ENCODE assay signal across 13 cellular contexts in genomic region chr3:48401434-48401901, GRCh38. TPM values are rescaled to one million over a fixed set of nuclear protein-coding genes. Genes with fewer than 3 reads are reported as not detected.
A peak's percentile ranks its signal among the peaks of the same experiment; 100 is the strongest.
DNase-seq lines count a peak whose midpoint lies in the region; ATAC-seq, FAIRE-seq and TF ChIP-seq lines count a peak whose summit lies in the region.
"Not testable (repeated sequence)": the region's sequence is repeated elsewhere in the genome, so short reads cannot be mapped to it uniquely, and the experiment has no call there.
"Had no signal": no experiment of that assay in that cellular context is flagged by ENCODE, and none has a peak within 500 bp of the region (broad histone marks: within the 10 kb centered on the region; RNA-seq: fewer than 3 reads in every experiment).

No MANE protein-coding gene starts in this region.

- H3K4me1 ChIP-seq in left ventricle myocardium inferior = peaks cover 13% of the 10 kb centered on the region
- H3K4me1 ChIP-seq in mucosa of rectum (ENCODE audit: control insufficient read depth in 2 of 2, insufficient read depth in 2 of 2, low read length in 2 of 2); gastrocnemius medialis: not testable (repeated sequence)
- peaks cover 6 to 20% of the 10 kb centered on the region in 2 donors for H3K4me1 ChIP-seq in thyroid gland

- not testable (repeated sequence) for ATAC-seq in gastrocnemius medialis

- not testable (repeated sequence) for H3K9me3 ChIP-seq in left ventricle myocardium inferior (replicated peaks); mucosa of rectum (ENCODE audit: control insufficient read depth in 2 of 2, low read length in 2 of 2); gastrocnemius medialis; thyroid gland

- H3K4me3 ChIP-seq in coronary artery; left ventricle myocardium inferior; mucosa of rectum (ENCODE audit: low read length in 2 of 2); gastrocnemius medialis; thyroid gland (replicated peaks in 1 of 3): not testable (repeated sequence)

- H3K27ac ChIP-seq in coronary artery (peak overlapping the region; percentile 89 to 94), left ventricle myocardium inferior (replicated peaks) (peak overlapping the region; percentile 61), mucosa of rectum (ENCODE audit: low read depth in 2 of 2, low read length in 2 of 2) (peak overlapping the region; percentile 35 to 40), gastrocnemius medialis (peak overlapping the region; percentile 1 to 44 (median 29)), thyroid gland (peak overlapping the region; percentile 82 to 89 (median 83))

- not testable (repeated sequence) for H3K27me3 Mint-ChIP-seq in activated CD4-positive, alpha-beta T cell treated with anti-CD3 and anti-CD28 coated beads, Interleukin-2, amount 10 ng/mL, durations not matched to agents 7 days and 5 days

- in situ Hi-C loops in gastrocnemius medialis (cut with MboI; ENCODE audit: low sequenced_read_pairs in 4 of 4) = loop anchor here in 2 of 4 donors (5.0 kb wide), 1 partner anchor 36 kb away; no protein-coding TSS in a partner anchor

- CTCF ChIA-PET in activated CD4-positive, alpha-beta T cell treated with anti-CD3 and anti-CD28 coated beads, Interleukin-2, amount 10 ng/mL, durations not matched to agents 7 days and 5 days (lab: Charles Lee) = interaction anchor here (0.6 to 2.3 kb wide), 41 partner anchors 10 to 1454 kb away, joined by 3 to 33 read pairs (median 4); partner anchors contain the start of genes CCDC51, NCKIPSD, PFKFB4 and PLXNB1

- H3K36me3 Mint-ChIP-seq in activated CD4-positive, alpha-beta T cell treated with anti-CD3 and anti-CD28 coated beads, Interleukin-2, amount 10 ng/mL, durations not matched to agents 7 days and 5 days (ENCODE audit: low read depth) = not testable (repeated sequence)

- TF ChIP-seq POLR2A in H54 (IDR thresholded peaks at IDR 0.05; ENCODE audit: low read depth, low read length); gastrocnemius medialis (IDR thresholded peaks at IDR 0.05); thyroid gland (IDR thresholded peaks at IDR 0.05): not testable (repeated sequence)

- not testable (repeated sequence) for H3K9ac ChIP-seq in mucosa of rectum (ENCODE audit: low read depth in 1 of 2, low read length in 2 of 2)

- intact Hi-C loops in left ventricle myocardium inferior (cut with micrococcal nuclease) = loop anchor here (5.0 kb wide), 1 partner anchor 36 kb away; no protein-coding TSS in a partner anchor
- intact Hi-C loops in gastrocnemius medialis (cut with DNase I; ENCODE audit: low total_unique reads) = loop anchor here (1.0 to 5.0 kb wide), 2 partner anchors 35 to 146 kb away; no protein-coding TSS in a partner anchor
- intact Hi-C loops in thyroid gland (cut with DNase I) = loop anchor here (2.0 to 5.0 kb wide), 2 partner anchors 35 to 146 kb away; no protein-coding TSS in a partner anchor

- POLR2A ChIA-PET in activated CD4-positive, alpha-beta T cell treated with anti-CD3 and anti-CD28 coated beads, Interleukin-2, amount 10 ng/mL, durations not matched to agents 7 days and 5 days (lab: Charles Lee) = not testable (repeated sequence)

- not testable (repeated sequence) for H3K4me3 Mint-ChIP-seq in activated CD4-positive, alpha-beta T cell treated with anti-CD3 and anti-CD28 coated beads, Interleukin-2, amount 10 ng/mL, durations not matched to agents 7 days and 5 days

- H3K36me3 ChIP-seq in left ventricle myocardium inferior (peaks cover 29% of the 10 kb centered on the region), mucosa of rectum (ENCODE audit: control insufficient read depth in 2 of 2, insufficient read depth in 2 of 2, low read length in 2 of 2) (peaks cover 10 to 25% of the 10 kb centered on the region in 2 donors), thyroid gland (peaks cover 5 to 17% of the 10 kb centered on the region in 2 donors)
- H3K36me3 ChIP-seq in gastrocnemius medialis = not testable (repeated sequence)

- not testable (repeated sequence) for H3K27me3 ChIP-seq in left ventricle myocardium inferior (ENCODE audit: low read depth); mucosa of rectum (ENCODE audit: control insufficient read depth in 2 of 2, insufficient read depth in 2 of 2, low read length in 2 of 2); gastrocnemius medialis; thyroid gland

- H3K9me3 Mint-ChIP-seq in activated CD4-positive, alpha-beta T cell treated with anti-CD3 and anti-CD28 coated beads, Interleukin-2, amount 10 ng/mL, durations not matched to agents 7 days and 5 days = not testable (repeated sequence)

- DNase-seq in H54 (ENCODE audit: insufficient read length, low spot score) = peak; percentile 2
- peak; percentile 0 for DNase-seq in activated CD4-positive, alpha-beta T cell treated with anti-CD3 and anti-CD28 coated beads, Interleukin-2, amount 10 ng/mL, durations not matched to agents 7 days and 5 days
- not testable (repeated sequence) for DNase-seq in coronary artery (ENCODE audit: low spot score); left ventricle myocardium inferior; thyroid gland
- peak in 1 of 2 donors; percentile 7 for DNase-seq in gastrocnemius medialis

- H3K4me1 Mint-ChIP-seq in activated CD4-positive, alpha-beta T cell treated with anti-CD3 and anti-CD28 coated beads, Interleukin-2, amount 10 ng/mL, durations not matched to agents 7 days and 5 days = not testable (repeated sequence)

- 91 to 95% methylated on average over 12 of the region's 12 CpGs for WGBS in thyroid gland, 2 donors

- not testable (repeated sequence) for TF ChIP-seq CTCF in coronary artery (IDR thresholded peaks at IDR 0.05); left ventricle myocardium inferior (IDR thresholded peaks at IDR 0.05; ENCODE audit: borderline replicate concordance); gastrocnemius medialis (IDR thresholded peaks at IDR 0.05 in 4 of 5, conservative IDR thresholded peaks at IDR 0.05 in 1 of 5); thyroid gland (IDR thresholded peaks at IDR 0.05)

- not testable (repeated sequence) for FAIRE-seq in H54 (lab: Jason Lieb, UNC)

- not testable (repeated sequence) for H3K27ac Mint-ChIP-seq in activated CD4-positive, alpha-beta T cell treated with anti-CD3 and anti-CD28 coated beads, Interleukin-2, amount 10 ng/mL, durations not matched to agents 7 days and 5 days

RNA-seq across cellular contexts. Expression of gene PLXNB1, which starts 28.4 kb away (rescaled TPM):
- 1 to 10 TPM; 2.3 to 2.5 TPM for total RNA-seq in activated CD4-positive, alpha-beta T cell treated with anti-CD3 and anti-CD28 coated beads, Interleukin-2, amount 10 ng/mL, durations not matched to agents 7 days and 5 days
- total RNA-seq in left ventricle myocardium inferior (42.6 TPM), gastrocnemius medialis (1 to 10 TPM; 2.8 to 7.2 (median 3.5) TPM), thyroid gland (100 to 1,000 TPM; 126 to 216 (median 138) TPM)

RNA-seq across cellular contexts. Expression of gene FBXW12, which starts 29.4 kb away (rescaled TPM):
- total RNA-seq in activated CD4-positive, alpha-beta T cell treated with anti-CD3 and anti-CD28 coated beads, Interleukin-2, amount 10 ng/mL, durations not matched to agents 7 days and 5 days = not detected
- total RNA-seq in left ventricle myocardium inferior (not detected), gastrocnemius medialis (not detected), thyroid gland (not detected)
- total RNA-seq: colonic mucosa, heart left ventricle, K562, left lobe of liver, psoas muscle, RPMI7951 had no signal

RNA-seq across cellular contexts. Expression of gene CCDC51, which starts 38.5 kb away (rescaled TPM):
- total RNA-seq in activated CD4-positive, alpha-beta T cell treated with anti-CD3 and anti-CD28 coated beads, Interleukin-2, amount 10 ng/mL, durations not matched to agents 7 days and 5 days = 10 to 100 TPM; 11.6 to 15.1 TPM
- total RNA-seq in left ventricle myocardium inferior = 13.9 TPM
- 10 to 100 TPM in 2 of 4 donors, 1 to 10 TPM in 2; 4.9 to 12.2 (median 9.9) TPM for total RNA-seq in gastrocnemius medialis
- total RNA-seq in thyroid gland = 10 to 100 TPM in 3 of 4 donors, 1 to 10 TPM in 1; 8.6 to 17.0 (median 15.0) TPM

RNA-seq across cellular contexts. Expression of gene TMA7, which starts 38.6 kb away (rescaled TPM):
- total RNA-seq in activated CD4-positive, alpha-beta T cell treated with anti-CD3 and anti-CD28 coated beads, Interleukin-2, amount 10 ng/mL, durations not matched to agents 7 days and 5 days = 100 to 1,000 TPM; 285 to 290 TPM
- 258 TPM for total RNA-seq in left ventricle myocardium inferior
- total RNA-seq in gastrocnemius medialis = 100 to 1,000 TPM; 202 to 353 (median 294) TPM
- total RNA-seq in thyroid gland = 100 to 1,000 TPM; 133 to 413 (median 301) TPM

RNA-seq across cellular contexts. Expression of gene ATRIP, which starts 45.1 kb away (rescaled TPM):
- total RNA-seq in activated CD4-positive, alpha-beta T cell treated with anti-CD3 and anti-CD28 coated beads, Interleukin-2, amount 10 ng/mL, durations not matched to agents 7 days and 5 days = 10 to 100 TPM; 17.4 to 19.4 TPM
- 4.3 TPM for total RNA-seq in left ventricle myocardium inferior
- total RNA-seq in gastrocnemius medialis = 1 to 10 TPM; 4.8 to 7.2 (median 7.0) TPM
- total RNA-seq in thyroid gland = 10 to 100 TPM in 2 of 4 donors, 1 to 10 TPM in 2; 8.4 to 13.9 (median 11.0) TPM

Comparison
In these comparisons a context has a peak if more than half of its experiments do, and no peak if none do; other contexts are left out.
1. H3K27ac ChIP-seq: peak in every context shown above with its lines; median percentile 92 in coronary artery; 83 in thyroid gland; 61 in left ventricle myocardium inferior; 38 in mucosa of rectum; 29 in gastrocnemius medialis.